ENCODE assay signal across 7 cellular contexts in genomic region chr2:31896293-31896692, GRCh38.
"Had no signal": no experiment of that assay in that cellular context is flagged by ENCODE, and none has a peak within 500 bp of the region (broad histone marks: within the 10 kb centered on the region; RNA-seq: fewer than 3 reads in every experiment).

No MANE protein-coding gene starts in this region.

- FAIRE-seq: G401.6, GM12891, GM12892, GM18507, GM19239 had no signal

- DNase-seq: GDM1, GF-D8 had no signal
